In genomic region chr2:18559531-18559930, GRCh38 we compare ENCODE assay signal across 8 cellular contexts. TPM values are rescaled to one million over a fixed set of nuclear protein-coding genes. Genes with fewer than 3 reads are reported as not detected.
DNase-seq lines count a peak whose midpoint lies in the region; ATAC-seq and TF ChIP-seq lines count a peak whose summit lies in the region.

No MANE protein-coding gene starts in this region.

- H3K4me3 Mint-ChIP-seq in CD8-positive, alpha-beta T cell = peak overlapping the region; percentile 94

- no peaks in the 10 kb centered on the region for H3K36me3 ChIP-seq in CD8-positive, alpha-beta T cell (ENCODE audit: insufficient read depth, low read length)
- peaks cover 12% of the 10 kb centered on the region for H3K36me3 ChIP-seq in brain microvascular endothelial cell (replicated peaks)
- peaks cover 3 to 30% of the 10 kb centered on the region in 2 experiments for H3K36me3 ChIP-seq in mesenchymal stem cell (ENCODE audit: control insufficient read depth in 1 of 2, insufficient read depth in 2 of 2, low read depth in 1 of 2, low read length in 2 of 2)
- no peaks in the 10 kb centered on the region for H3K36me3 ChIP-seq in aorta (ENCODE audit: control insufficient read depth in 1 of 2, insufficient read depth in 2 of 2, low read length in 1 of 2)

- H3K18ac ChIP-seq in mesenchymal stem cell (ENCODE audit: low read depth in 1 of 2, low read length in 2 of 2) = peak overlapping the region in 1 of 2 experiments; percentile 67

- peak overlapping the region; percentile 89 for H3K4me3 ChIP-seq in CD8-positive, alpha-beta T cell (ENCODE audit: low read depth, low read length)
- H3K4me3 ChIP-seq in HL-60 (replicated peaks; ENCODE audit: insufficient read depth, low read length) = peak overlapping the region; percentile 85
- peak overlapping the region; percentile 74 for H3K4me3 ChIP-seq in brain microvascular endothelial cell (ENCODE audit: low read depth, low read length)
- H3K4me3 ChIP-seq in mesenchymal stem cell (ENCODE audit: insufficient read depth in 1 of 2, low read depth in 1 of 2, low read length in 2 of 2) = peak overlapping the region; percentile 77 to 84
- H3K4me3 ChIP-seq in aorta (ENCODE audit: low read length in 2 of 2) = peak overlapping the region; percentile 85 to 87

- 5% methylated on average over 8 of the region's 8 CpGs for WGBS in mesenchymal stem cell
- 0 to 1% methylated on average over 8 of the region's 8 CpGs for WGBS in aorta, 2 donors

- DNase-seq in CD8-positive, alpha-beta T cell = no peak
- no peak for DNase-seq in HL-60 (ENCODE audit: low read depth in 1 of 2, low spot score in 1 of 2)
- DNase-seq in brain microvascular endothelial cell = no peak
- DNase-seq in mesenchymal stem cell = no peak
- DNase-seq in aorta = no peak
- no peak for DNase-seq in GM19240 (ENCODE audit: insufficient read length, low spot score)
- no peak for DNase-seq in GDM1 (lab: John Stamatoyannopoulos, UW)
- DNase-seq in NCI-H524 (lab: John Stamatoyannopoulos, UW) = no peak

- no peaks in the 10 kb centered on the region for H3K9me3 ChIP-seq in CD8-positive, alpha-beta T cell (ENCODE audit: low read length)
- peaks cover 19% of the 10 kb centered on the region for H3K9me3 ChIP-seq in mesenchymal stem cell (ENCODE audit: control insufficient read depth, low read length)
- H3K9me3 ChIP-seq in aorta (ENCODE audit: control insufficient read depth, low read length) = no peaks in the 10 kb centered on the region

- no peak overlapping the region for H2AK5ac ChIP-seq in mesenchymal stem cell (ENCODE audit: low read length, severe bottlenecking)

- H3K9ac ChIP-seq in mesenchymal stem cell (ENCODE audit: low read length) = peak overlapping the region; percentile 94

- H3K23ac ChIP-seq in mesenchymal stem cell (ENCODE audit: low read length in 2 of 2) = no peak overlapping the region

- H3K4me1 ChIP-seq in CD8-positive, alpha-beta T cell (ENCODE audit: insufficient read depth, low read length) = peaks cover 22% of the 10 kb centered on the region
- H3K4me1 ChIP-seq in mesenchymal stem cell (ENCODE audit: control insufficient read depth, insufficient read depth, low read depth, low read length) (no peaks in the 10 kb centered on the region), aorta (ENCODE audit: control insufficient read depth in 1 of 2, insufficient read depth in 2 of 2, low read length in 2 of 2) (peaks cover 3 to 7% of the 10 kb centered on the region in 2 donors)

- H3K4me2 ChIP-seq in mesenchymal stem cell (ENCODE audit: low read length, poor library complexity, severe bottlenecking) = peak overlapping the region; percentile 86

- peak overlapping the region; percentile 5 for H2BK120ac ChIP-seq in mesenchymal stem cell (ENCODE audit: low read depth, low read length)

- TF ChIP-seq CTCF in CD8-positive, alpha-beta T cell (IDR thresholded peaks at IDR 0.05) = no peak
- TF ChIP-seq CTCF in HL-60 (IDR thresholded peaks at IDR 0.05; ENCODE audit: insufficient read depth, low read length) = no peak
- TF ChIP-seq CTCF in brain microvascular endothelial cell (IDR thresholded peaks at IDR 0.05; ENCODE audit: low read depth, low read length, missing control alignments) = no peak

- CTCF ChIA-PET in CD8-positive, alpha-beta T cell (lab: Charles Lee) = interaction anchor here (0.6 to 1.5 kb wide), 3 partner anchors 11 to 788 kb away, joined by 3 to 6 read pairs (median 3); no protein-coding TSS in a partner anchor

- H2BK15ac ChIP-seq in mesenchymal stem cell (ENCODE audit: low read depth, poor library complexity, severe bottlenecking) = no peak overlapping the region

- peaks cover 15% of the 10 kb centered on the region for H3K79me1 ChIP-seq in mesenchymal stem cell (replicated peaks; ENCODE audit: low read length, poor library complexity, severe bottlenecking)

- no peak overlapping the region for H2BK12ac ChIP-seq in mesenchymal stem cell (ENCODE audit: low read length in 2 of 2)

- no peak for ATAC-seq in CD8-positive, alpha-beta T cell
- peak; percentile 1 for ATAC-seq in aorta (ENCODE audit: low FRiP score)

- in situ Hi-C loops in brain microvascular endothelial cell (cut with HindIII; ENCODE audit: low pct_ligation_motif_present, low sequenced_read_pairs) = no loop called here

- peak overlapping the region; percentile 98 for H3K27ac Mint-ChIP-seq in CD8-positive, alpha-beta T cell

- H3K4me1 Mint-ChIP-seq in CD8-positive, alpha-beta T cell (ENCODE audit: low read depth) = peaks cover 45% of the 10 kb centered on the region

- no peak overlapping the region for H4K91ac ChIP-seq in mesenchymal stem cell (ENCODE audit: low read length)

- H3K27me3 ChIP-seq in CD8-positive, alpha-beta T cell (ENCODE audit: insufficient read depth, low read length) = no peaks in the 10 kb centered on the region
- H3K27me3 ChIP-seq in HL-60 (ENCODE audit: insufficient read depth, poor library complexity, severe bottlenecking) = no peaks in the 10 kb centered on the region
- H3K27me3 ChIP-seq in brain microvascular endothelial cell (replicated peaks) = no peaks in the 10 kb centered on the region
- H3K27me3 ChIP-seq in mesenchymal stem cell (ENCODE audit: control insufficient read depth in 1 of 2, insufficient read depth in 1 of 2, low read length in 2 of 2) = no peaks in the 10 kb centered on the region
- H3K27me3 ChIP-seq in aorta (ENCODE audit: control insufficient read depth in 1 of 2, insufficient read depth in 2 of 2, low read length in 1 of 2) = no peaks in the 10 kb centered on the region

- intact Hi-C loops in CD8-positive, alpha-beta T cell (cut with DNase I, micrococcal nuclease) = loop anchor here in 1 of 2 experiments (5.0 kb wide), 1 partner anchor 803 kb away; no protein-coding TSS in a partner anchor
- intact Hi-C loops in aorta (cut with DNase I) = loop anchor here in 1 of 2 donors (5.0 kb wide), 1 partner anchor 37 kb away; no protein-coding TSS in a partner anchor

- no peak overlapping the region for H2BK5ac ChIP-seq in mesenchymal stem cell (ENCODE audit: low read depth, low read length, poor library complexity, severe bottlenecking)

- H3K27me3 Mint-ChIP-seq in CD8-positive, alpha-beta T cell (ENCODE audit: low read depth) = no peaks in the 10 kb centered on the region

- peaks cover 41% of the 10 kb centered on the region for H3K36me3 Mint-ChIP-seq in CD8-positive, alpha-beta T cell

- peak overlapping the region; percentile 95 for H2AFZ ChIP-seq in mesenchymal stem cell (ENCODE audit: low read depth, low read length)

- H3K9me3 Mint-ChIP-seq in CD8-positive, alpha-beta T cell = no peaks in the 10 kb centered on the region

- no peak overlapping the region for H3K14ac ChIP-seq in mesenchymal stem cell (ENCODE audit: low read length in 2 of 2)

- H4K8ac ChIP-seq in mesenchymal stem cell (ENCODE audit: low read length) = no peak overlapping the region

- POLR2A ChIA-PET in CD8-positive, alpha-beta T cell (lab: Charles Lee) = interaction anchor here (1.0 to 2.4 kb wide), 10 partner anchors 11 to 1492 kb away, joined by 3 to 18 read pairs (median 7); partner anchors contain the start of genes GEN1, LAPTM4A, SMC6 and TTC32

- peak overlapping the region; percentile 92 for H3K27ac ChIP-seq in CD8-positive, alpha-beta T cell (ENCODE audit: low read depth, low read length)
- peak overlapping the region; percentile 76 for H3K27ac ChIP-seq in HL-60 (replicated peaks)
- H3K27ac ChIP-seq in brain microvascular endothelial cell = peak overlapping the region; percentile 80
- peak overlapping the region; percentile 78 for H3K27ac ChIP-seq in mesenchymal stem cell (ENCODE audit: low read length, poor library complexity, severe bottlenecking)
- peak overlapping the region; percentile 45 to 70 for H3K27ac ChIP-seq in aorta (ENCODE audit: low read depth in 1 of 2, low read length in 2 of 2)

- H3K4ac ChIP-seq in mesenchymal stem cell (ENCODE audit: low read depth in 1 of 2, low read length in 2 of 2) = no peak overlapping the region

RNA-seq across cellular contexts. Expression of gene RDH14, which starts 0.9 kb away (rescaled TPM):
- total RNA-seq in CD8-positive, alpha-beta T cell = 10 to 100 TPM; 12.5 to 13.2 TPM
- polyA plus RNA-seq in mesenchymal stem cell (2013, experiment 1 of 2) = 19.6 TPM
- polyA plus RNA-seq in mesenchymal stem cell (2013, experiment 2 of 2) = 20.0 TPM
- total RNA-seq in aorta = 10 to 100 TPM; 23.8 to 24.1 TPM
- polyA plus RNA-seq in aorta = 10 to 100 TPM; 10.8 to 32.3 TPM

RNA-seq across cellular contexts. Expression of gene NT5C1B, which starts 29.8 kb away (rescaled TPM):
- total RNA-seq in CD8-positive, alpha-beta T cell = not detected
- not detected for polyA plus RNA-seq in mesenchymal stem cell (2013, experiment 1 of 2)
- polyA plus RNA-seq in mesenchymal stem cell (2013, experiment 2 of 2) = not detected
- not detected for total RNA-seq in aorta
- polyA plus RNA-seq in aorta = not detected
